Comparison of ENCODE assay signal across 8 cellular contexts in genomic region chr3:39107874-39108308, GRCh38. TPM values are rescaled to one million over a fixed set of nuclear protein-coding genes. Genes with fewer than 3 reads are reported as not detected.
DNase-seq lines count a peak whose midpoint lies in the region; ATAC-seq and TF ChIP-seq lines count a peak whose summit lies in the region.

No MANE protein-coding gene starts in this region.

- H3K4me1 Mint-ChIP-seq in activated naive CD4-positive, alpha-beta T cell treated with anti-CD3 and anti-CD28 coated beads, Interleukin-2, amount 50 U/mL, for 24 hours = peaks cover 47% of the 10 kb centered on the region

- H3K27me3 ChIP-seq in RWPE2 (ENCODE audit: insufficient read depth, poor library complexity, severe bottlenecking) (no peaks in the 10 kb centered on the region), esophagus (ENCODE audit: control insufficient read depth in 1 of 2, insufficient read depth in 2 of 2, low read length in 2 of 2) (no peaks in the 10 kb centered on the region), neuron (ENCODE audit: insufficient read depth, low read length) (no peaks in the 10 kb centered on the region)

- H3K36me3 Mint-ChIP-seq in activated naive CD4-positive, alpha-beta T cell treated with anti-CD3 and anti-CD28 coated beads, Interleukin-2, amount 50 U/mL, for 24 hours = no peaks in the 10 kb centered on the region

- no peaks in the 10 kb centered on the region for H3K27me3 Mint-ChIP-seq in activated naive CD4-positive, alpha-beta T cell treated with anti-CD3 and anti-CD28 coated beads, Interleukin-2, amount 50 U/mL, for 24 hours

- no peaks in the 10 kb centered on the region for H3K9me3 Mint-ChIP-seq in activated naive CD4-positive, alpha-beta T cell treated with anti-CD3 and anti-CD28 coated beads, Interleukin-2, amount 50 U/mL, for 24 hours

- CTCF ChIA-PET in GM10248 (lab: Yijun Ruan, JAX) = interaction anchor here (1.0 to 2.8 kb wide), 8 partner anchors 11 to 180 kb away, joined by 3 to 17 read pairs (median 4); no protein-coding TSS in a partner anchor

- H3K4me1 ChIP-seq in RWPE2 (ENCODE audit: insufficient read depth, poor library complexity, severe bottlenecking) = peaks cover 14% of the 10 kb centered on the region
- H3K4me1 ChIP-seq in esophagus (ENCODE audit: control insufficient read depth in 2 of 2, insufficient read depth in 2 of 2, low read length in 1 of 2) = peaks cover 6 to 14% of the 10 kb centered on the region in 2 donors
- H3K4me1 ChIP-seq in neuron (ENCODE audit: insufficient read depth, low read length) = peaks cover 14% of the 10 kb centered on the region

- no peaks in the 10 kb centered on the region for H3K36me3 ChIP-seq in RWPE2 (ENCODE audit: low read depth)
- no peaks in the 10 kb centered on the region for H3K36me3 ChIP-seq in esophagus (ENCODE audit: control insufficient read depth in 2 of 2, insufficient read depth in 2 of 2, low read length in 1 of 2)
- H3K36me3 ChIP-seq in neuron (ENCODE audit: insufficient read depth, low read length) = no peaks in the 10 kb centered on the region

- peak; percentile 1; the same call in 2 of the 3 replicates for ATAC-seq in RWPE2 (ENCODE audit: low read depth)
- no peak for ATAC-seq in HG03280 (IDR thresholded peaks at IDR 0.05; ENCODE audit: unreplicated experiment)
- ATAC-seq in HG02588 (IDR thresholded peaks at IDR 0.05; ENCODE audit: unreplicated experiment) = no peak

- WGBS in esophagus, 2 donors = 1 to 2% methylated on average over 14 of the region's 14 CpGs

- H3K4me3 Mint-ChIP-seq in activated naive CD4-positive, alpha-beta T cell treated with anti-CD3 and anti-CD28 coated beads, Interleukin-2, amount 50 U/mL, for 24 hours = peak overlapping the region; percentile 89

- no peak for DNase-seq in activated naive CD4-positive, alpha-beta T cell (lab: John Stamatoyannopoulos, UW)
- no peak for DNase-seq in RWPE2 (ENCODE audit: low spot score)
- DNase-seq in GM10248 (ENCODE audit: extremely low spot score) = no peak

- H3K27ac Mint-ChIP-seq in activated naive CD4-positive, alpha-beta T cell treated with anti-CD3 and anti-CD28 coated beads, Interleukin-2, amount 50 U/mL, for 24 hours = peak overlapping the region; percentile 44

- TF ChIP-seq CTCF in RWPE2 (IDR thresholded peaks at IDR 0.05; ENCODE audit: poor library complexity, severe bottlenecking) (no peak), GM10248 (IDR thresholded peaks at IDR 0.05; ENCODE audit: control extremely low read depth, extremely low read depth, low read depth, missing control alignments) (no peak)

- peak overlapping the region; percentile 81 for H2AFZ ChIP-seq in neuron (ENCODE audit: low read depth, low read length)

- peak overlapping the region; percentile 65 for H3K27ac ChIP-seq in RWPE2 (ENCODE audit: poor library complexity, severe bottlenecking)
- peak overlapping the region; percentile 84 to 96 for H3K27ac ChIP-seq in esophagus (ENCODE audit: low read depth in 2 of 2, low read length in 1 of 2)

- H3K9me3 ChIP-seq in RWPE2 (ENCODE audit: severe bottlenecking) (no peaks in the 10 kb centered on the region), esophagus (ENCODE audit: control insufficient read depth in 2 of 2, insufficient read depth in 1 of 2, low read depth in 1 of 2, low read length in 1 of 2) (no peaks in the 10 kb centered on the region), neuron (ENCODE audit: low read length) (no peaks in the 10 kb centered on the region)

- H3K4me3 ChIP-seq in RWPE2 (ENCODE audit: severe bottlenecking) = peak overlapping the region; percentile 84
- H3K4me3 ChIP-seq in esophagus (ENCODE audit: low read depth in 1 of 2, low read length in 2 of 2) = peak overlapping the region; percentile 70 to 94
- peak overlapping the region; percentile 75 for H3K4me3 ChIP-seq in neuron (ENCODE audit: low read length)

- POLR2A ChIA-PET in GM10248 (lab: Yijun Ruan, JAX) = interaction anchor here (1.1 kb wide), 1 partner anchor 70 kb away, joined by 5 read pairs; no protein-coding TSS in a partner anchor

RNA-seq across cellular contexts. Expression of gene TTC21A, which starts 0.4 kb away (rescaled TPM):
- 1 to 10 TPM; 1.8 to 5.6 TPM for polyA plus RNA-seq in esophagus

RNA-seq across cellular contexts. Expression of gene GORASP1, which starts 0.5 kb away (rescaled TPM):
- 10 to 100 TPM; 30.9 to 32.0 TPM for polyA plus RNA-seq in esophagus

RNA-seq across cellular contexts. Expression of gene CSRNP1, which starts 45.5 kb away (rescaled TPM):
- polyA plus RNA-seq in esophagus = 10 to 100 TPM; 16.8 to 21.4 TPM

RNA-seq across cellular contexts. Expression of gene WDR48, which starts 56.1 kb away (rescaled TPM):
- polyA plus RNA-seq in esophagus = 10 to 100 TPM in 1 of 2 donors, 1 to 10 TPM in 1; 7.3 to 10.4 TPM

RNA-seq across cellular contexts. Expression of gene SCN11A, which starts 56.1 kb away (rescaled TPM):
- polyA plus RNA-seq in esophagus = under 1 TPM in 1 of 2 donors, not detected in 1; 0.02 TPM
